In the genomic region with DNA sequence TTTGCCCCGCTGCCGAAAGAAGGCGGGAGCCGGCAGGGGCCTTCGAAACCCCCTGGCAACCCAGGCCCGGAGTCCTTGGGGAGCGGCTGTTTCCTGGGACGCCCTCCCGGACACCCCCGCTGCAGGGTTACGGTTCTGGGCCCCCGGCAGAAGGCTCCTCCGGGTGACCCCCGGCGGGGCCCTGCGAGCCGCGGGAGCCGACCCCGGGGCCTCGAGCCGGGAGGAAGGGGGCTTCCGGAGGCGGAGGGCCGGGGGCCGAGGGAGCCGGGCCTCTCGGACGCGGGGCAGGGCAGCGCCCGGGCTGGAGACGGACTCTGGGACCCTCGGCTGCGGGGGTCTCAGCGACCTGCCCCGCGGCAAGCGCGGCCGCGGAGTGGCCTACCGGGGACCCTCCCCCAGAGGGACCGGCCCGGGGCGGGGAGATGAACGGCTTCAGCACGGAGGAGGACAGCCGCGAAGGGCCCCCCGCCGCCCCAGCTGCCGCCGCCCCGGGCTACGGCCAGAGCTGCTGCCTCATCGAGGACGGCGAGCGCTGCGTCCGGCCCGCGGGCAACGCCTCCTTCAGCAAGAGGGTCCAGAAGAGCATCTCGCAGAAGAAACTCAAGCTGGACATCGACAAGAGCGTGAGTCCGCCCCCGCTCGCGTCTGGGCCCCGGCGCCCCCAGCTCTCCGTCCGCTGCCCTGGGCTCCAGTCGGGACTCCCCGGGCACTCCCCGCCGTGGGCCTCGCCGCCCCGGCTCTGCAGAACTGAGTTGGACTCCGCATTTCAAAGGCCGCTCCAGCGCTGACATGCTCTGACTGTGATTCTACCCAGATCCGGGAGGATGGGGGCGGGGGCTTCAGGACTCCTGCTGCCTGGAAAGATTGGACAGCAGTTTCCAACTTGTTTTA, we compare ENCODE assay signal across 7 cellular contexts. TPM values are rescaled to one million over a fixed set of nuclear protein-coding genes. Genes with fewer than 3 reads are reported as not detected.
DNase-seq lines count a peak whose midpoint lies in the region; ATAC-seq and TF ChIP-seq lines count a peak whose summit lies in the region.

No MANE protein-coding gene starts in this region.

- 0 to 1% methylated on average over 12 to 39 of the region's 88 CpGs for WGBS in tibial nerve, 2 donors

- peak; percentile 44 for DNase-seq in OCI-M1 (lab: John Stamatoyannopoulos, UW)
- peak; percentile 51 for DNase-seq in activated naive CD4-positive, alpha-beta T cell treated with Interleukin-2 at 50 U/mL for 16 hours
- peak; percentile 36 for DNase-seq in germinal center (ENCODE audit: low spot score)
- DNase-seq in tibial nerve (ENCODE audit: low spot score in 2 of 2): peak; percentile 19 to 47

- no peak for TF ChIP-seq EP300 in tibial nerve (IDR thresholded peaks at IDR 0.05)

- H3K4me3 ChIP-seq in neutrophil (ENCODE audit: low read depth in 1 of 2, low read length in 1 of 2) (peak overlapping the region; percentile 88), tibial nerve (peak overlapping the region; percentile 75 to 92 (median 80))

- H3K27me3 ChIP-seq in neutrophil (no peaks in the 10 kb centered on the region), tibial nerve (no peaks in the 10 kb centered on the region)

- ATAC-seq in GM18517 (IDR thresholded peaks at IDR 0.05; ENCODE audit: unreplicated experiment) (peak; percentile 19), HG02798 (IDR thresholded peaks at IDR 0.05; ENCODE audit: poor library complexity, unreplicated experiment) (peak; percentile 11)

- H3K36me3 ChIP-seq in neutrophil: peaks cover 37% of the 10 kb centered on the region
- H3K36me3 ChIP-seq in tibial nerve: peaks cover 0 to 34% (median 6%) of the 10 kb centered on the region in 3 donors

- H3K27ac ChIP-seq in neutrophil (peak overlapping the region; percentile 84), tibial nerve (peak overlapping the region; percentile 56 to 92 (median 86))

- peaks cover 42 to 43% of the 10 kb centered on the region in 2 experiments for H3K4me1 ChIP-seq in neutrophil (ENCODE audit: control insufficient read depth in 1 of 2, insufficient read depth in 1 of 2, low read depth in 1 of 2, low read length in 1 of 2)
- H3K4me1 ChIP-seq in tibial nerve: peaks cover 0 to 46% (median 20%) of the 10 kb centered on the region in 4 donors

- no peak for TF ChIP-seq CTCF in neutrophil (IDR thresholded peaks at IDR 0.05)
- no peak for TF ChIP-seq CTCF in tibial nerve (IDR thresholded peaks at IDR 0.05)

- H3K9me3 ChIP-seq in neutrophil (no peaks in the 10 kb centered on the region), tibial nerve (no peaks in the 10 kb centered on the region)

- TF ChIP-seq POLR2A in tibial nerve (IDR thresholded peaks at IDR 0.05): no peak

RNA-seq across cellular contexts. Expression of a gene that starts 0.6 kb away (rescaled TPM):
- total RNA-seq in tibial nerve: 10 to 100 TPM; 30.0 to 60.5 (median 38.6) TPM

RNA-seq across cellular contexts. Expression of a gene that starts 31.6 kb away (rescaled TPM):
- total RNA-seq in tibial nerve: not detected

Comparison
In these comparisons a context has a peak if more than half of its experiments do, and no peak if none do; other contexts are left out.
1. Peak in every context shown above with its lines: DNase-seq, ATAC-seq, H3K4me3 ChIP-seq and H3K27ac ChIP-seq.